ENCODE assay signal across 16 cellular contexts in the genomic region with DNA sequence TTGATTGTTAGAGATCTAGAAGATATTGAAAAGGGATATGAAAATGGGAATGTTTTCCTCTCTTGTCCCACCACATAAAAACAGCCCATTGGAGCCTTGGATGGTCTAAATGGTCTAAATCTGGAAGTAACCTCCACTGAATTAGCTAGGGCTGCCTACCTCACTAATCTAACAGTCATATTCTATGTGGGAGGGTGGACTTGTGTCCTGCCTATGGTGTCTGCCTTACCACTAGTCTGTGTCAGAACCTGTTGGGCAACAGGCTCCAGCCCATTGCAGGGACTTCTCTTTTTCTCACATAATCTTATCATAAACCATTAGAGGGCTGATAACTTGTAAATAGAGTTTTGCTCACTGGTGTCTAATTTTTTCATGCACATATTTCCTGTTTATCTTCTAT.
"Had no signal": no experiment of that assay in that cellular context is flagged by ENCODE, and none has a peak within 500 bp of the region (broad histone marks: within the 10 kb centered on the region; RNA-seq: fewer than 3 reads in every experiment).

No MANE protein-coding gene starts in this region.

- H3K27ac Mint-ChIP-seq: activated CD8-positive, alpha-beta T cell treated with anti-CD3 and anti-CD28 coated beads, Interleukin-2, amount 10 ng/mL, durations not matched to agents 7 days and 5 days; activated naive CD4-positive, alpha-beta T cell treated with anti-CD3 and anti-CD28 coated beads for 36 hours; nephron; stimulated activated naive CD8-positive, alpha-beta T cell treated with anti-CD3 and anti-CD28 coated beads, Interleukin-15, Interleukin-2, amounts not matched to agents 100 ng/mL and 50 ng/mL, for 24 hours had no signal

- H3K4me1 ChIP-seq: foreskin keratinocyte, left lung, psoas muscle, right lobe of liver, spleen, upper lobe of left lung had no signal

- ATAC-seq: activated CD8-positive, alpha-beta T cell treated with anti-CD3 and anti-CD28 coated beads, Interleukin-2, amount 10 ng/mL, durations not matched to agents 7 days and 5 days; foreskin keratinocyte; left lung; psoas muscle; right lobe of liver had no signal

- H3K9me3 Mint-ChIP-seq: activated naive CD4-positive, alpha-beta T cell treated with anti-CD3 and anti-CD28 coated beads for 36 hours; nephron had no signal

- H3K9me3 ChIP-seq: psoas muscle, right lobe of liver had no signal

- DNase-seq: activated CD4-positive, alpha-beta T cell treated with anti-CD3 and anti-CD28 coated beads for 48 hours; activated CD8-positive, alpha-beta memory T cell treated with anti-CD3 and anti-CD28 coated beads, Interleukin-2, amount 50 U/mL, for 48 hours; activated CD8-positive, alpha-beta T cell treated with anti-CD3 and anti-CD28 coated beads, Interleukin-2, amount 10 ng/mL, durations not matched to agents 7 days and 5 days; activated naive CD4-positive, alpha-beta T cell treated with anti-CD3 and anti-CD28 coated beads for 36 hours; foreskin keratinocyte; head of caudate nucleus; left lung; psoas muscle; right lobe of liver; spleen; stimulated activated CD4-positive, alpha-beta T cell treated with anti-CD3 and anti-CD28 coated beads, Interleukin-2, amount 100 ng/mL, for 24 hours; stimulated activated CD8-positive, alpha-beta memory T cell treated with anti-CD3 and anti-CD28 coated beads, Interleukin-4, amount 100 ng/mL, for 48 hours; upper lobe of left lung; WERI-Rb-1 had no signal

- H3K4me1 Mint-ChIP-seq: nephron had no signal

- H3K4me3 Mint-ChIP-seq: activated CD8-positive, alpha-beta T cell treated with anti-CD3 and anti-CD28 coated beads, Interleukin-2, amount 10 ng/mL, durations not matched to agents 7 days and 5 days; activated naive CD4-positive, alpha-beta T cell treated with anti-CD3 and anti-CD28 coated beads for 36 hours; nephron; stimulated activated naive CD8-positive, alpha-beta T cell treated with anti-CD3 and anti-CD28 coated beads, Interleukin-15, Interleukin-2, amounts not matched to agents 100 ng/mL and 50 ng/mL, for 24 hours had no signal

- H3K27me3 ChIP-seq: foreskin keratinocyte, left lung, right lobe of liver, spleen, upper lobe of left lung had no signal

- H3K4me3 ChIP-seq: left lung, psoas muscle, right lobe of liver, spleen, upper lobe of left lung had no signal

- H3K27ac ChIP-seq: foreskin keratinocyte, left lung, psoas muscle, right lobe of liver, spleen, upper lobe of left lung, WERI-Rb-1 had no signal

- H3K36me3 ChIP-seq: left lung, right lobe of liver, spleen, upper lobe of left lung, WERI-Rb-1 had no signal

- H3K27me3 Mint-ChIP-seq: stimulated activated naive CD8-positive, alpha-beta T cell treated with anti-CD3 and anti-CD28 coated beads, Interleukin-15, Interleukin-2, amounts not matched to agents 100 ng/mL and 50 ng/mL, for 24 hours had no signal
